ENCODE assay signal across 15 cellular contexts in the genomic region with DNA sequence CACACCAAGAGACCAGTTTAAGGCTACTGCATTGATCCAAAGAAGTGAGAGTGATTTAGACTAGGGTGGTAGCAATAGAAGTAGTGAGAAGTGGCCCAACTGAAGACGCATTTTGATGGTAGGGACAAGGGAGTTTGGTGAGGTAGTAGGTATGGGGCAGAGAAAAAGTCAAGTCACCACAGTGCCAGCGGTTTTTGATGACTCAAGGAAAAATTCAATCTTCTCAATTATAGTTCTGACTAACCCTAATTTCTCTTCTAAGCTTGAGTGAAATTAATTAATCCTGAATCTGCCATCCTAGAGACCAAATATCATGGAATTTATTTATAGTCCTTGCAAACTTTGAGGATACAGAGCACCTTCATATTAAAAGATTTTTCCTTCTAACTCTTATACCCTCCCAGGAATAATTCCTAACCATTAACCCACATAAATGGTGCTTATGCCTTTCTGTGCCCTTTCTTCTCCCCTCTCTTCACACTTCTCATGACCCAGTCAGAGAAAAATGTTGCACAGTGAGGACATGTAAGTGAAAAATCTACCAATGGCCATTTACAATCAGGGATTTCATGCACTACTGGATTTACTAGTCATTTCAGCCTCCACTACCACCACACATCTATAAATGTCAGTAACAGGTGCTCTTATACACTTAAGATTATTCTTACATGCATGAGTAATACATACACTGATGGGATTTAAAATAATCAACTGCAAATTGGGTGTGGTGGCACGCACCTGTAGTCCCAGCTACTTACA. TPM values are rescaled to one million over a fixed set of nuclear protein-coding genes. Genes with fewer than 3 reads are reported as not detected.
DNase-seq lines count a peak whose midpoint lies in the region; ATAC-seq and TF ChIP-seq lines count a peak whose summit lies in the region.
"Had no signal": no experiment of that assay in that cellular context is flagged by ENCODE, and none has a peak within 500 bp of the region (broad histone marks: within the 10 kb centered on the region; RNA-seq: fewer than 3 reads in every experiment).

No MANE protein-coding gene starts in this region.

- CTCF ChIA-PET in Caco-2 (lab: Charles Lee), result no interaction called here

- H3K27me3 Mint-ChIP-seq in Caco-2 (ENCODE audit: insufficient read depth, unreplicated experiment), result no peaks in the 10 kb centered on the region
- peaks cover 2% of the 10 kb centered on the region for H3K27me3 Mint-ChIP-seq in glutamatergic neuron (ENCODE audit: unreplicated experiment)
- H3K27me3 Mint-ChIP-seq: T-cell had no signal

- no peak overlapping the region for H2AFZ ChIP-seq in GM23248

- WGBS in GM23248 (ENCODE audit: low coverage in 1 of 2, low lambda C conversion rate in 2 of 2, missing lambda C conversion rate in 2 of 2), 2 experiments, result 93 to 98% methylated on average over 3 of the region's 3 CpGs

- no peak overlapping the region for H3K9ac ChIP-seq in GM23248

- no peaks in the 10 kb centered on the region for H3K9me3 Mint-ChIP-seq in Caco-2 (ENCODE audit: unreplicated experiment)
- no peaks in the 10 kb centered on the region for H3K9me3 Mint-ChIP-seq in glutamatergic neuron (ENCODE audit: unreplicated experiment)

- TF ChIP-seq CTCF in Caco-2 (IDR thresholded peaks at IDR 0.05; ENCODE audit: insufficient read depth in 1 of 2, low read depth in 1 of 2, low read length in 1 of 2, severe bottlenecking in 1 of 2, unreplicated experiment in 1 of 2), result no peak
- no peak for TF ChIP-seq CTCF in glutamatergic neuron (IDR thresholded peaks at IDR 0.05; ENCODE audit: partially characterized antibody, unreplicated experiment)
- TF ChIP-seq CTCF in WERI-Rb-1 (IDR thresholded peaks at IDR 0.05; ENCODE audit: low read depth, low read length), result no peak

- peaks cover 48% of the 10 kb centered on the region for H3K79me2 ChIP-seq in GM23248 (ENCODE audit: insufficient read depth)

- H3K36me3 ChIP-seq in Caco-2 (ENCODE audit: control insufficient read depth, insufficient read depth, low read length) (no peaks in the 10 kb centered on the region), WERI-Rb-1 (no peaks in the 10 kb centered on the region), GM23248 (ENCODE audit: low read depth) (no peaks in the 10 kb centered on the region)

- H3K9me3 ChIP-seq in Caco-2 (no peaks in the 10 kb centered on the region), WERI-Rb-1 (ENCODE audit: severe bottlenecking) (no peaks in the 10 kb centered on the region), GM23248 (ENCODE audit: low read depth) (no peaks in the 10 kb centered on the region)

- no peaks in the 10 kb centered on the region for H4K20me1 ChIP-seq in GM23248 (ENCODE audit: insufficient read depth)

- H3K4me2 ChIP-seq in GM23248 (ENCODE audit: unreplicated experiment), result no peak overlapping the region

- in situ Hi-C loops in GM23248 (cut with MboI), result no loop called here

- no TSS peak for BruUV-seq in Caco-2 (replicated peaks; lab: Mats Ljungman, UMichigan)

- H3K4me3 ChIP-seq in Caco-2 (ENCODE audit: low read depth, low read length) (no peak overlapping the region), WERI-Rb-1 (ENCODE audit: low read depth, low read length) (no peak overlapping the region), GM23248 (no peak overlapping the region)

- H3K9me2 ChIP-seq in GM23248 (ENCODE audit: insufficient read depth), result no peaks in the 10 kb centered on the region

- DNase-seq in Caco-2 (no peak), glutamatergic neuron (no peak), WERI-Rb-1 (no peak), occipital lobe (lab: John Stamatoyannopoulos, UW) (no peak), iPS-NIHi7 (ENCODE audit: extremely low spot score) (no peak), GM23248 (no peak)
- DNase-seq: COR-L47, KG1, NCI-H1092, T-cell had no signal

- H3K27ac Mint-ChIP-seq in Caco-2 (ENCODE audit: unreplicated experiment) (peak overlapping the region; percentile 4), glutamatergic neuron (ENCODE audit: unreplicated experiment) (peak overlapping the region; percentile 87)
- H3K27ac Mint-ChIP-seq: T-cell had no signal

- H3K27me3 ChIP-seq in Caco-2 (replicated peaks; ENCODE audit: control insufficient read depth, insufficient read depth, low read length) (no peaks in the 10 kb centered on the region), WERI-Rb-1 (ENCODE audit: insufficient read depth, low read depth, severe bottlenecking) (no peaks in the 10 kb centered on the region), GM23248 (replicated peaks; ENCODE audit: insufficient read depth) (no peaks in the 10 kb centered on the region)

- H3K36me3 Mint-ChIP-seq in Caco-2 (ENCODE audit: insufficient read depth, unreplicated experiment) (peaks cover 5% of the 10 kb centered on the region), glutamatergic neuron (ENCODE audit: unreplicated experiment) (peaks cover 3% of the 10 kb centered on the region)

- H3K4me1 Mint-ChIP-seq in Caco-2 (ENCODE audit: low read depth, unreplicated experiment) (peaks cover 27% of the 10 kb centered on the region), glutamatergic neuron (ENCODE audit: low read depth, unreplicated experiment) (peaks cover 14% of the 10 kb centered on the region)

- POLR2A ChIA-PET in Caco-2 (lab: Charles Lee), result no interaction called here

- ATAC-seq in GM21360 (IDR thresholded peaks at IDR 0.05; ENCODE audit: unreplicated experiment) (peak; percentile 70), HG03469 (IDR thresholded peaks at IDR 0.05; ENCODE audit: unreplicated experiment) (peak; percentile 47)
- ATAC-seq: T-cell had no signal

- peaks cover 17% of the 10 kb centered on the region for H3K4me1 ChIP-seq in Caco-2
- H3K4me1 ChIP-seq in GM23248 (ENCODE audit: insufficient read depth), result no peaks in the 10 kb centered on the region

- no peaks in the 10 kb centered on the region for H3F3A ChIP-seq in GM23248 (ENCODE audit: insufficient read depth)

- H3K4me3 Mint-ChIP-seq in Caco-2 (ENCODE audit: unreplicated experiment) (no peak overlapping the region), glutamatergic neuron (ENCODE audit: unreplicated experiment) (no peak overlapping the region)
- H3K4me3 Mint-ChIP-seq: CD14-positive monocyte, T-cell had no signal

- H3K27ac ChIP-seq in WERI-Rb-1, result no peak overlapping the region
- no peak overlapping the region for H3K27ac ChIP-seq in GM23248
- H3K27ac ChIP-seq: HL-60 had no signal

- intact Hi-C loops in Caco-2 (cut with micrococcal nuclease; ENCODE audit: unreplicated experiment), result loop anchor here (5.0 kb wide), 1 partner anchor 79 kb away; no protein-coding TSS in a partner anchor

RNA-seq across cellular contexts. Expression of a gene that starts 45.9 kb away (rescaled TPM):
- total RNA-seq in Caco-2 (2022), result 54.0 and 56.0 TPM in 2 replicates
- 45.3 TPM for total RNA-seq in glutamatergic neuron (ENCODE audit: unreplicated experiment)
- 134 TPM for total RNA-seq in occipital lobe
- 4.7 and 5.5 TPM in 2 replicates for total RNA-seq in GM23248 (2014; rRNA removed; shearing (Covaris generic))
- polyA plus RNA-seq in GM23248 (2016; fragmentation: Nextera tagmentation; extraction: Ambion mirVana), result 1.2 and 1.3 TPM in 2 replicates
- total RNA-seq: G401 had no signal
